ENCODE assay signal across 16 cellular contexts in the genomic region with DNA sequence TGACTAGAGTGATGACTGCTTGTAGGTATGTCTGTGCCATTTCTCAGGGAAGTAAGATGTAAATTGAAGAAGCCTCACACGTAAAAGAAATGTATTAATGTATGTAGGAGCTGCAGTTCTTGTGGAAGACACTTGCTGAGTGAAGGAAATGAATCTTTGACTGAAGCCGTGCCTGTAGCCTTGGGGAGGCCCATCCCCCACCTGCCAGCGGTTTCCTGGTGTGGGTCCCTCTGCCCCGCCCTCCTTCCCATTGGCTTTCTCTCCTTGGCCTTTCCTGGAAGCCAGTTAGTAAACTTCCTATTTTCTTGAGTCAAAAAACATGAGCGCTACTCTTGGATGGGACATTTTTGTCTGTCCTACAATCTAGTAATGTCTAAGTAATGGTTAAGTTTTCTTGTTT. TPM values are rescaled to one million over a fixed set of nuclear protein-coding genes. Genes with fewer than 3 reads are reported as not detected.
DNase-seq lines count a peak whose midpoint lies in the region; ATAC-seq and TF ChIP-seq lines count a peak whose summit lies in the region.
"Had no signal": no experiment of that assay in that cellular context is flagged by ENCODE, and none has a peak within 500 bp of the region (broad histone marks: within the 10 kb centered on the region; RNA-seq: fewer than 3 reads in every experiment).

No MANE protein-coding gene starts in this region.

- H3K9me3 ChIP-seq in HCT116 (ENCODE audit: control insufficient read depth in 1 of 2, insufficient read depth in 1 of 2, low read depth in 1 of 2, low read length in 2 of 2): no peaks in the 10 kb centered on the region; a peak in 1 of 4 replicates
- no peaks in the 10 kb centered on the region for H3K9me3 ChIP-seq in naive thymus-derived CD4-positive, alpha-beta T cell (ENCODE audit: control insufficient read depth in 2 of 3, low read length in 3 of 3)
- H3K9me3 ChIP-seq: breast epithelium, prostate gland, spleen had no signal

- no peaks in the 10 kb centered on the region for H4K20me1 ChIP-seq in HCT116 (ENCODE audit: insufficient read depth)

- RAD21 ChIA-PET in HCT116 (lab: Charles Lee; ENCODE audit: low non-redundant PET in 1 of 2, low total read pairs in 2 of 2, uncharacterized antibody in 2 of 2, unreplicated experiment in 2 of 2): interaction anchor here in 1 of 2 experiments (1.3 kb wide), 1 partner anchor 220 kb away, joined by 5 read pairs; no protein-coding TSS in a partner anchor

- peak overlapping the region; percentile 87 for H2AFZ ChIP-seq in HCT116 (ENCODE audit: low read depth, low read length, poor library complexity, severe bottlenecking)

- no peaks in the 10 kb centered on the region for H3K27me3 Mint-ChIP-seq in activated T-cell treated with anti-CD3 and anti-CD28 coated beads, Interleukin-2, amount 50 U/mL, for 24 hours
- no peaks in the 10 kb centered on the region for H3K27me3 Mint-ChIP-seq in naive thymus-derived CD4-positive, alpha-beta T cell

- peaks cover 90% of the 10 kb centered on the region for H3K4me1 Mint-ChIP-seq in activated T-cell treated with anti-CD3 and anti-CD28 coated beads, Interleukin-2, amount 50 U/mL, for 24 hours (ENCODE audit: low read depth)
- peaks cover 15 to 77% (median 36%) of the 10 kb centered on the region in 7 donors for H3K4me1 Mint-ChIP-seq in naive thymus-derived CD4-positive, alpha-beta T cell

- no peak overlapping the region for H3K9ac ChIP-seq in HCT116 (ENCODE audit: low read length)

- H3K4me2 ChIP-seq in HCT116 (ENCODE audit: low read length): peak overlapping the region; percentile 55

- TF ChIP-seq POLR2A in HCT116 (IDR thresholded peaks at IDR 0.05; ENCODE audit: borderline replicate concordance, extremely low read depth, insufficient read depth, insufficient read length): no peak

- H3K9me2 ChIP-seq in HCT116 (ENCODE audit: insufficient read depth): no peaks in the 10 kb centered on the region

- no peak overlapping the region for H3K4me3 ChIP-seq in HCT116 (replicated peaks in 1 of 2; ENCODE audit: low read depth in 1 of 2, low read length in 2 of 2)
- H3K4me3 ChIP-seq in naive thymus-derived CD4-positive, alpha-beta T cell (ENCODE audit: low read length): no peak overlapping the region
- H3K4me3 ChIP-seq: breast epithelium, prostate gland, spleen had no signal

- CTCF ChIA-PET in HCT116 (lab: Charles Lee): interaction anchor here (1.2 to 1.8 kb wide), 6 partner anchors 9 to 239 kb away, joined by 3 to 35 read pairs (median 6); no protein-coding TSS in a partner anchor
- CTCF ChIA-PET in naive thymus-derived CD4-positive, alpha-beta T cell (lab: Charles Lee): interaction anchor here (0.7 kb wide), 1 partner anchor 17 kb away, joined by 4 read pairs; no protein-coding TSS in a partner anchor

- H3K27ac ChIP-seq in HCT116 (ENCODE audit: low read depth, low read length): no peak overlapping the region
- no peak overlapping the region for H3K27ac ChIP-seq in naive thymus-derived CD4-positive, alpha-beta T cell (ENCODE audit: low read depth, low read length)
- H3K27ac ChIP-seq: breast epithelium, prostate gland had no signal

- POLR2A ChIA-PET in HCT116 (lab: Charles Lee): no interaction called here
- POLR2A ChIA-PET in naive thymus-derived CD4-positive, alpha-beta T cell (lab: Charles Lee): interaction anchor here (0.9 kb wide), 1 partner anchor 10 kb away, joined by 3 read pairs; no protein-coding TSS in a partner anchor

- intact Hi-C loops in HCT116 (cut with micrococcal nuclease): loop anchor here (5.0 kb wide), 1 partner anchor 116 kb away; a partner anchor contains a TSS
- intact Hi-C loops in naive thymus-derived CD4-positive, alpha-beta T cell (cut with micrococcal nuclease): no loop called here

- H3K9me3 Mint-ChIP-seq in activated T-cell treated with anti-CD3 and anti-CD28 coated beads, Interleukin-2, amount 50 U/mL, for 24 hours: no peaks in the 10 kb centered on the region
- H3K9me3 Mint-ChIP-seq in activated naive CD4-positive, alpha-beta T cell treated with anti-CD3 and anti-CD28 coated beads, Interleukin-2, amount 50 U/mL, for 72 hours: no peaks in the 10 kb centered on the region
- H3K9me3 Mint-ChIP-seq in naive thymus-derived CD4-positive, alpha-beta T cell: peaks cover 0 to 5% (median 0%) of the 10 kb centered on the region in 11 donors

- no peaks in the 10 kb centered on the region for H3K79me2 ChIP-seq in HCT116 (ENCODE audit: insufficient read depth, low read length)

- DNase-seq in activated T-cell treated with anti-CD3 and anti-CD28 coated beads, Interleukin-2, amount 50 U/mL, for 24 hours: no peak
- no peak for DNase-seq in activated T-cell treated with anti-CD3 and anti-CD28 coated beads, Interleukin-2, amount 50 U/mL, for 48 hours
- DNase-seq in HCT116 (ENCODE audit: low read depth, low spot score) (no peak), Ammon's horn (ENCODE audit: low spot score) (no peak)
- no peak for DNase-seq in activated naive CD4-positive, alpha-beta T cell treated with anti-CD3 and anti-CD28 coated beads, Interleukin-2, amount 50 U/mL, for 72 hours (ENCODE audit: low spot score in 2 of 2)
- no peak for DNase-seq in naive thymus-derived CD4-positive, alpha-beta T cell
- DNase-seq: activated CD4-positive, alpha-beta T cell treated with anti-CD3 and anti-CD28 coated beads for 48 hours; NCI-H1105 treated with DMSO at 0.1 percent for 48 hours; spleen; stimulated activated naive CD4-positive, alpha-beta T cell treated with Interleukin-2 at 50 U/mL for 16 hours had no signal

- no TSS peak for BruUV-seq in HCT116 (replicated peaks; lab: Mats Ljungman, UMichigan)

- no peak for TF ChIP-seq CTCF in HCT116 (IDR thresholded peaks at IDR 0.05 in 2 of 3, conservative IDR thresholded peaks at IDR 0.05 in 1 of 3; ENCODE audit: borderline replicate concordance in 1 of 3, insufficient read depth in 1 of 3, low read depth in 2 of 3, low read length in 2 of 3)

- TF ChIP-seq RAD21 in HCT116 (IDR thresholded peaks at IDR 0.05; ENCODE audit: low read depth): no peak

- peaks cover 0 to 9% of the 10 kb centered on the region in 2 experiments; a peak in 1 of 4 replicates for H3K4me1 ChIP-seq in HCT116 (ENCODE audit: control insufficient read depth in 1 of 2, insufficient read depth in 2 of 2, low read length in 2 of 2)
- H3K4me1 ChIP-seq in naive thymus-derived CD4-positive, alpha-beta T cell (ENCODE audit: control insufficient read depth in 2 of 2, insufficient read depth in 2 of 2, low read length in 2 of 2): peaks cover 0 to 22% of the 10 kb centered on the region in 2 donors
- H3K4me1 ChIP-seq: breast epithelium, prostate gland had no signal

- no peaks in the 10 kb centered on the region for H3K36me3 ChIP-seq in HCT116 (ENCODE audit: control insufficient read depth in 1 of 2, insufficient read depth in 2 of 2, low read length in 2 of 2)
- peaks cover 0 to 11% (median 3%) of the 10 kb centered on the region in 3 experiments for H3K36me3 ChIP-seq in naive thymus-derived CD4-positive, alpha-beta T cell (ENCODE audit: control insufficient read depth in 2 of 3, insufficient read depth in 3 of 3, low read length in 3 of 3)
- H3K36me3 ChIP-seq: breast epithelium, prostate gland had no signal

- H3K27ac Mint-ChIP-seq in activated T-cell treated with anti-CD3 and anti-CD28 coated beads, Interleukin-2, amount 50 U/mL, for 24 hours: peak overlapping the region; percentile 97
- peak overlapping the region; percentile 84 to 91 for H3K27ac Mint-ChIP-seq in activated naive CD4-positive, alpha-beta T cell treated with anti-CD3 and anti-CD28 coated beads, Interleukin-2, amount 50 U/mL, for 72 hours
- peak overlapping the region in 5 of 9 donors; percentile 5 to 60 (median 24) for H3K27ac Mint-ChIP-seq in naive thymus-derived CD4-positive, alpha-beta T cell

- peaks cover 99% of the 10 kb centered on the region for H3K36me3 Mint-ChIP-seq in activated T-cell treated with anti-CD3 and anti-CD28 coated beads, Interleukin-2, amount 50 U/mL, for 24 hours (ENCODE audit: low read depth)
- peaks cover 53 to 80% of the 10 kb centered on the region in 2 donors for H3K36me3 Mint-ChIP-seq in activated naive CD4-positive, alpha-beta T cell treated with anti-CD3 and anti-CD28 coated beads, Interleukin-2, amount 50 U/mL, for 72 hours
- H3K36me3 Mint-ChIP-seq in naive thymus-derived CD4-positive, alpha-beta T cell: peaks cover 0 to 84% (median 22%) of the 10 kb centered on the region in 5 donors

- peaks cover 20% of the 10 kb centered on the region; the same call in 1 of the 2 replicates for H3K27me3 ChIP-seq in HCT116 (ENCODE audit: insufficient read depth, low read length)
- H3K27me3 ChIP-seq in naive thymus-derived CD4-positive, alpha-beta T cell (ENCODE audit: control insufficient read depth in 2 of 2, insufficient read depth in 2 of 2, low read length in 2 of 2): no peaks in the 10 kb centered on the region
- H3K27me3 ChIP-seq: spleen had no signal

- ATAC-seq in HCT116: no peak
- no peak for ATAC-seq in activated naive CD4-positive, alpha-beta T cell treated with anti-CD3 and anti-CD28 coated beads, Interleukin-2, amount 50 U/mL, for 72 hours
- ATAC-seq in naive thymus-derived CD4-positive, alpha-beta T cell: no peak
- no peak for ATAC-seq in HG03571 (IDR thresholded peaks at IDR 0.05; ENCODE audit: unreplicated experiment)
- no peak for ATAC-seq in GM21786 (IDR thresholded peaks at IDR 0.05; ENCODE audit: unreplicated experiment)

- peak overlapping the region; percentile 1 for H3K4me3 Mint-ChIP-seq in activated T-cell treated with anti-CD3 and anti-CD28 coated beads, Interleukin-2, amount 50 U/mL, for 24 hours
- peak overlapping the region in 1 of 10 donors; percentile 42 for H3K4me3 Mint-ChIP-seq in naive thymus-derived CD4-positive, alpha-beta T cell

TF ChIP-seq in HCT116, 20 proteins besides CTCF, POLR2A, EP300 and RAD21 (continues in another document):
- TF ChIP-seq SIN3A (IDR thresholded peaks at IDR 0.05; ENCODE audit: low read depth): no peak
- no peak for TF ChIP-seq EGR1 (IDR thresholded peaks at IDR 0.05; ENCODE audit: low read depth)
- TF ChIP-seq ELF1 (IDR thresholded peaks at IDR 0.05; ENCODE audit: borderline replicate concordance, low read depth): no peak
- no peak for TF ChIP-seq CBX3 (IDR thresholded peaks at IDR 0.05; ENCODE audit: low read depth)
- no peak for TF ChIP-seq EZH2 (IDR thresholded peaks at IDR 0.05)
- no peak for TF ChIP-seq SRF (IDR thresholded peaks at IDR 0.05; ENCODE audit: low read depth)
- TF ChIP-seq ZFX (IDR thresholded peaks at IDR 0.05): no peak
- TF ChIP-seq CEBPB (IDR thresholded peaks at IDR 0.05; ENCODE audit: low read depth): no peak
- TF ChIP-seq ZNF274 (IDR thresholded peaks at IDR 0.05; ENCODE audit: low read depth, low read length): no peak

RNA-seq across cellular contexts. Expression of a gene that starts 16.6 kb away (rescaled TPM):
- total RNA-seq in HCT116 (2021; ENCODE audit: unreplicated experiment): 1.2 TPM
- 0.01 and 0.04 TPM in 2 replicates for polyA plus RNA-seq in HCT116 (2012)
- total RNA-seq in activated naive CD4-positive, alpha-beta T cell treated with anti-CD3 and anti-CD28 coated beads, Interleukin-2, amount 50 U/mL, for 72 hours: 100 to 1,000 TPM; 334 to 809 TPM
- total RNA-seq in naive thymus-derived CD4-positive, alpha-beta T cell: 100 to 1,000 TPM in 1 of 5 experiments, 10 to 100 TPM in 4; 11.8 to 175 (median 27.1) TPM
- polyA plus RNA-seq in naive thymus-derived CD4-positive, alpha-beta T cell: 1 to 10 TPM; 3.2 to 8.2 TPM
- total RNA-seq: G401 had no signal
- polyA plus RNA-seq: AG04450 had no signal

Comparison
In these comparisons a context has a peak if more than half of its experiments do, and no peak if none do; other contexts are left out.
1. H3K27ac Mint-ChIP-seq: peak in every context shown above with its lines; median percentile 97 in activated T-cell treated with anti-CD3 and anti-CD28 coated beads, Interleukin-2, amount 50 U/mL, for 24 hours; 88 in activated naive CD4-positive, alpha-beta T cell treated with anti-CD3 and anti-CD28 coated beads, Interleukin-2, amount 50 U/mL, for 72 hours; 24 in naive thymus-derived CD4-positive, alpha-beta T cell.